In genomic region chr5:120151181-120151580, GRCh38 we compare ENCODE assay signal across 1 cellular context.
TF ChIP-seq lines count a peak whose summit lies in the region.

No MANE protein-coding gene starts in this region.

TF ChIP-seq in SK-N-SH, 30 proteins besides CTCF, POLR2A, EP300 and RAD21 (continued from another document):
- TF ChIP-seq IRF3 (IDR thresholded peaks at IDR 0.05; ENCODE audit: low read depth, low read length) (no peak), RFX5 (IDR thresholded peaks at IDR 0.05; ENCODE audit: low read length) (no peak), MEF2A (IDR thresholded peaks at IDR 0.05; ENCODE audit: borderline replicate concordance, low read depth) (no peak), RXRA (IDR thresholded peaks at IDR 0.05; ENCODE audit: borderline replicate concordance, low read depth) (no peak), SMC3 (IDR thresholded peaks at IDR 0.05; ENCODE audit: low read depth, low read length) (no peak), RCOR1 (IDR thresholded peaks at IDR 0.05; ENCODE audit: low read length) (no peak), EZH2phosphoT487 (IDR thresholded peaks at IDR 0.05; ENCODE audit: borderline replicate concordance, low read depth) (no peak), GATA2 (CRISPR knock-in tag; IDR thresholded peaks at IDR 0.05) (no peak), REST (IDR thresholded peaks at IDR 0.05; ENCODE audit: low read depth, low read length) (no peak), SIN3A (IDR thresholded peaks at IDR 0.05; ENCODE audit: borderline replicate concordance, low read depth, low read length) (no peak), YY1 (IDR thresholded peaks at IDR 0.05; ENCODE audit: low read depth) (no peak), PBX3 (IDR thresholded peaks at IDR 0.05) (no peak)
